14 cellular contexts compared by ENCODE assay signal in genomic region chr2:226644342-226644957, GRCh38.
DNase-seq lines count a peak whose midpoint lies in the region; ATAC-seq, FAIRE-seq and TF ChIP-seq lines count a peak whose summit lies in the region.
"Had no signal": no experiment of that assay in that cellular context is flagged by ENCODE, and none has a peak within 500 bp of the region (broad histone marks: within the 10 kb centered on the region; RNA-seq: fewer than 3 reads in every experiment).

No MANE protein-coding gene starts in this region.

- TF ChIP-seq RAD21 in liver (IDR thresholded peaks at IDR 0.05) (peak in 1 of 2 donors; percentile 44), HepG2 (CRISPR knock-in tag; IDR thresholded peaks at IDR 0.05) (no peak)

- H3K27ac ChIP-seq in liver (ENCODE audit: low read depth in 1 of 2, low read length in 2 of 2): no peak overlapping the region
- H3K27ac ChIP-seq in HepG2 (ENCODE audit: extremely low read length, insufficient read depth, low read length): no peak overlapping the region
- H3K27ac ChIP-seq in mesodermal cell (ENCODE audit: low read depth, low read length, severe bottlenecking): peak overlapping the region; percentile 44
- H3K27ac ChIP-seq: RWPE1 had no signal

- peaks cover 15% of the 10 kb centered on the region for H3K9me3 Mint-ChIP-seq in activated T-cell treated with anti-CD3 and anti-CD28 coated beads, Interleukin-2, amount 50 U/mL, for 4 hours

- DNase-seq in HepG2 (ENCODE audit: low spot score) (no peak), fibroblast of mammary gland (ENCODE audit: low read depth) (peak; percentile 89), SKM-1 treated with dmso at 0.1 percent for 144 hours (lab: John Stamatoyannopoulos, UW; ENCODE audit: unreplicated experiment) (no peak), NCI-H2029 (lab: John Stamatoyannopoulos, UW) (no peak), NCI-H2227 (lab: John Stamatoyannopoulos, UW; ENCODE audit: unreplicated experiment) (no peak)
- no peak for DNase-seq in activated T-cell treated with anti-CD3 and anti-CD28 coated beads, Interleukin-2, amount 50 U/mL, for 4 hours
- DNase-seq: 8988T; activated naive CD8-positive, alpha-beta T cell treated with anti-CD3 and anti-CD28 coated beads for 36 hours; glutamatergic neuron; midbrain had no signal

- POLR2A ChIA-PET in HepG2 (lab: Yijun Ruan, JAX): no interaction called here

- H3K27me3 ChIP-seq in liver (ENCODE audit: control insufficient read depth in 4 of 4, insufficient read depth in 4 of 4, low read length in 3 of 4) (no peaks in the 10 kb centered on the region), HepG2 (ENCODE audit: control insufficient read depth in 1 of 2, insufficient read depth in 2 of 2, low read length in 2 of 2) (no peaks in the 10 kb centered on the region)

- TF ChIP-seq EP300 in HepG2 (IDR thresholded peaks at IDR 0.05; ENCODE audit: low read depth in 2 of 2, low read length in 2 of 2) (no peak), HepG2 (CRISPR knock-in tag; IDR thresholded peaks at IDR 0.05; ENCODE audit: borderline replicate concordance) (no peak)

- H3K4me3 Mint-ChIP-seq in activated T-cell treated with anti-CD3 and anti-CD28 coated beads, Interleukin-2, amount 50 U/mL, for 4 hours: no peak overlapping the region
- H3K4me3 Mint-ChIP-seq: activated naive CD8-positive, alpha-beta T cell treated with anti-CD3 and anti-CD28 coated beads for 36 hours had no signal

- peaks cover 2% of the 10 kb centered on the region for H3K27me3 Mint-ChIP-seq in activated T-cell treated with anti-CD3 and anti-CD28 coated beads, Interleukin-2, amount 50 U/mL, for 4 hours (ENCODE audit: low read depth)
- H3K27me3 Mint-ChIP-seq: activated naive CD8-positive, alpha-beta T cell treated with anti-CD3 and anti-CD28 coated beads for 36 hours; progenitor cell of endocrine pancreas had no signal

- H3K4me3 ChIP-seq in liver (ENCODE audit: low read depth in 1 of 3, low read length in 3 of 3) (no peak overlapping the region), HepG2 (replicated peaks in 1 of 3; ENCODE audit: insufficient read depth in 1 of 3, low read depth in 2 of 3, low read length in 3 of 3) (no peak overlapping the region), fibroblast of mammary gland (ENCODE audit: control insufficient read depth, low read depth, low read length) (no peak overlapping the region), mesodermal cell (ENCODE audit: extremely low read depth, insufficient read depth, low read length, poor library complexity, severe bottlenecking) (no peak overlapping the region)

- CTCF ChIA-PET in HepG2 (lab: Yijun Ruan, JAX; ENCODE audit: low intra/inter-chr PET ratio, low total read pairs): no interaction called here

- H2AFZ ChIP-seq in HepG2 (ENCODE audit: low read length): no peak overlapping the region

- intact Hi-C loops in HepG2 (cut with micrococcal nuclease; ENCODE audit: unreplicated experiment): no loop called here

- H3K9ac ChIP-seq in liver (ENCODE audit: low read depth in 1 of 2, low read length in 2 of 2) (no peak overlapping the region), HepG2 (ENCODE audit: insufficient read depth, low read depth, low read length) (no peak overlapping the region)

- H3K4me1 ChIP-seq in liver (ENCODE audit: control insufficient read depth in 4 of 4, insufficient read depth in 4 of 4, low read length in 3 of 4) (no peaks in the 10 kb centered on the region), HepG2 (ENCODE audit: insufficient read depth, low read length) (peaks cover 8% of the 10 kb centered on the region), mesodermal cell (ENCODE audit: control insufficient read depth, insufficient read depth, low read length, poor library complexity, severe bottlenecking) (peaks cover 22% of the 10 kb centered on the region)

- no TSS peak for BruUV-seq in HepG2 (replicated peaks; lab: Mats Ljungman, UMichigan)

- H3K36me3 Mint-ChIP-seq in activated T-cell treated with anti-CD3 and anti-CD28 coated beads, Interleukin-2, amount 50 U/mL, for 4 hours (ENCODE audit: insufficient read depth): peaks cover 2% of the 10 kb centered on the region

- ATAC-seq in HepG2: no peak
- ATAC-seq in activated T-cell treated with anti-CD3 and anti-CD28 coated beads, Interleukin-2, amount 50 U/mL, for 4 hours: no peak

- in situ Hi-C loops in HepG2 (cut with HindIII; ENCODE audit: extremely low pct_ligation_motif_present, low pct_unique_long_range_greater_than_20kb): no loop called here

- H3K4me2 ChIP-seq in HepG2 (ENCODE audit: low read depth, low read length): no peak overlapping the region

- no peak for TF ChIP-seq POLR2A in HepG2 (IDR thresholded peaks at IDR 0.05; ENCODE audit: insufficient read depth in 1 of 2, low read depth in 2 of 2, low read length in 2 of 2)

- WGBS in liver: 73% methylated on average over 7 of the region's 7 CpGs
- WGBS in HepG2 (ENCODE audit: low lambda C conversion rate): 80% methylated on average over 7 of the region's 7 CpGs
- 79 to 87% methylated on average over 6 of the region's 7 CpGs for WGBS in mesodermal cell (ENCODE audit: insufficient coverage in 2 of 2), 2 experiments

- H3K4me1 Mint-ChIP-seq in activated T-cell treated with anti-CD3 and anti-CD28 coated beads, Interleukin-2, amount 50 U/mL, for 4 hours (ENCODE audit: low read depth): peaks cover 3% of the 10 kb centered on the region

- no peaks in the 10 kb centered on the region for H3K79me2 ChIP-seq in HepG2 (ENCODE audit: insufficient read depth, low read length)

- H3K36me3 ChIP-seq in liver (ENCODE audit: control insufficient read depth in 4 of 4, insufficient read depth in 3 of 4, low read depth in 1 of 4, low read length in 3 of 4): no peaks in the 10 kb centered on the region
- no peaks in the 10 kb centered on the region for H3K36me3 ChIP-seq in HepG2 (replicated peaks in 1 of 2; ENCODE audit: control insufficient read depth in 1 of 2, insufficient read depth in 2 of 2, low read length in 2 of 2)
- H3K36me3 ChIP-seq in mesodermal cell (ENCODE audit: control insufficient read depth, insufficient read depth, low read length): no peaks in the 10 kb centered on the region

- no peaks in the 10 kb centered on the region for H4K20me1 ChIP-seq in HepG2 (ENCODE audit: insufficient read depth, low read length)

- no peak for TF ChIP-seq CTCF in liver (IDR thresholded peaks at IDR 0.05; ENCODE audit: low read depth, low read length, missing input control)
- TF ChIP-seq CTCF in HepG2 (CRISPR knock-in tag; IDR thresholded peaks at IDR 0.05): no peak
- TF ChIP-seq CTCF in fibroblast of mammary gland (conservative IDR thresholded peaks at IDR 0.05; ENCODE audit: control insufficient read depth, insufficient read depth, low read depth, low read length): no peak

- no peak for FAIRE-seq in HepG2 (lab: Jason Lieb, UNC)

- no peaks in the 10 kb centered on the region for H3K9me3 ChIP-seq in liver (ENCODE audit: control insufficient read depth in 4 of 4, low read length in 3 of 4)
- peaks cover 23% of the 10 kb centered on the region for H3K9me3 ChIP-seq in HepG2 (ENCODE audit: low read length)
- H3K9me3 ChIP-seq in mesodermal cell (ENCODE audit: control insufficient read depth, low read length): peaks cover 18% of the 10 kb centered on the region

TF ChIP-seq in liver, 16 proteins besides CTCF, POLR2A, EP300 and RAD21:
- TF ChIP-seq NR2F2 (IDR thresholded peaks at IDR 0.05): peak; percentile 37
- no peak for TF ChIP-seq GABPA (IDR thresholded peaks at IDR 0.05 in 1 of 2, conservative IDR thresholded peaks at IDR 0.05 in 1 of 2)
- peak in 1 of 2 donors; percentile 14 for TF ChIP-seq JUND (IDR thresholded peaks at IDR 0.05)
- no peak for TF ChIP-seq YY1 (IDR thresholded peaks at IDR 0.05)
- TF ChIP-seq RXRA (IDR thresholded peaks at IDR 0.05): peak; percentile 29 to 45
- TF ChIP-seq SP1 (IDR thresholded peaks at IDR 0.05): peak; percentile 44

TF ChIP-seq in HepG2, 621 proteins besides CTCF, POLR2A, EP300 and RAD21:
- TF ChIP-seq SRY (CRISPR knock-in tag; IDR thresholded peaks at IDR 0.05): no peak
- TF ChIP-seq TRIM24 (CRISPR knock-in tag; IDR thresholded peaks at IDR 0.05): no peak
- TF ChIP-seq RXRB (CRISPR knock-in tag; IDR thresholded peaks at IDR 0.05; ENCODE audit: borderline replicate concordance): no peak
- no peak for TF ChIP-seq KMT2A (CRISPR knock-in tag; IDR thresholded peaks at IDR 0.05)
- TF ChIP-seq, protein P1, sequence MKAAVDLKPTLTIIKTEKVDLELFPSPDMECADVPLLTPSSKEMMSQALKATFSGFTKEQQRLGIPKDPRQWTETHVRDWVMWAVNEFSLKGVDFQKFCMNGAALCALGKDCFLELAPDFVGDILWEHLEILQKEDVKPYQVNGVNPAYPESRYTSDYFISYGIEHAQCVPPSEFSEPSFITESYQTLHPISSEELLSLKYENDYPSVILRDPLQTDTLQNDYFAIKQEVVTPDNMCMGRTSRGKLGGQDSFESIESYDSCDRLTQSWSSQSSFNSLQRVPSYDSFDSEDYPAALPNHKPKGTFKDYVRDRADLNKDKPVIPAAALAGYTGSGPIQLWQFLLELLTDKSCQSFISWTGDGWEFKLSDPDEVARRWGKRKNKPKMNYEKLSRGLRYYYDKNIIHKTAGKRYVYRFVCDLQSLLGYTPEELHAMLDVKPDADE (CRISPR knock-in tag; IDR thresholded peaks at IDR 0.05): no peak
- TF ChIP-seq THYN1 (CRISPR knock-in tag; IDR thresholded peaks at IDR 0.05; ENCODE audit: borderline replicate concordance, low read depth): no peak
- TF ChIP-seq KDM2A (CRISPR knock-in tag; IDR thresholded peaks at IDR 0.05; ENCODE audit: borderline replicate concordance, low read depth): no peak
- no peak for TF ChIP-seq RBM39 (IDR thresholded peaks at IDR 0.05; ENCODE audit: low read depth, low read length, poor library complexity, severe bottlenecking)
- no peak for TF ChIP-seq NFKBIZ (CRISPR knock-in tag; IDR thresholded peaks at IDR 0.05)
